Comparison of ENCODE assay signal across 2 cellular contexts in genomic region chr1:15212989-15213291, GRCh38.
TF ChIP-seq lines count a peak whose summit lies in the region.

No MANE protein-coding gene starts in this region.

TF ChIP-seq in SK-N-SH, 30 proteins besides CTCF, POLR2A, EP300 and RAD21:
- no peak for TF ChIP-seq RFX5 (IDR thresholded peaks at IDR 0.05; ENCODE audit: low read length)
- TF ChIP-seq JUND (IDR thresholded peaks at IDR 0.05) = no peak
- TF ChIP-seq FOXM1 (IDR thresholded peaks at IDR 0.05; ENCODE audit: low read depth) = no peak
- TF ChIP-seq GABPA (IDR thresholded peaks at IDR 0.05; ENCODE audit: low read depth) = no peak
- no peak for TF ChIP-seq SIN3A (IDR thresholded peaks at IDR 0.05; ENCODE audit: borderline replicate concordance, low read depth, low read length)
- TF ChIP-seq EZH2phosphoT487 (IDR thresholded peaks at IDR 0.05; ENCODE audit: borderline replicate concordance, low read depth) = no peak
- TF ChIP-seq TCF12 (IDR thresholded peaks at IDR 0.05) = no peak
- no peak for TF ChIP-seq USF2 (IDR thresholded peaks at IDR 0.05; ENCODE audit: borderline replicate concordance, low read depth, low read length)
- no peak for TF ChIP-seq PBX3 (IDR thresholded peaks at IDR 0.05)
- TF ChIP-seq RCOR1 (IDR thresholded peaks at IDR 0.05; ENCODE audit: low read length) = no peak
- TF ChIP-seq ELF1 (IDR thresholded peaks at IDR 0.05) = no peak
- TF ChIP-seq MEF2A (IDR thresholded peaks at IDR 0.05; ENCODE audit: borderline replicate concordance, low read depth) = no peak
- no peak for TF ChIP-seq TEAD4 (IDR thresholded peaks at IDR 0.05; ENCODE audit: borderline replicate concordance, insufficient read depth)
- TF ChIP-seq MAX (IDR thresholded peaks at IDR 0.05; ENCODE audit: low read depth) = no peak
- TF ChIP-seq FOXJ3 (CRISPR knock-in tag; IDR thresholded peaks at IDR 0.05) = no peak
TF ChIP-seq in SK-N-SH: peak in this region for 0.

TF ChIP-seq in H1, 55 proteins besides CTCF, POLR2A, EP300 and RAD21:
- TF ChIP-seq TAF1 (IDR thresholded peaks at IDR 0.05; ENCODE audit: low read depth, low read length) (no peak), USF2 (IDR thresholded peaks at IDR 0.05; ENCODE audit: low read length) (no peak), JUN (IDR thresholded peaks at IDR 0.05; ENCODE audit: low read depth, low read length) (no peak), CTBP2 (IDR thresholded peaks at IDR 0.05; ENCODE audit: borderline replicate concordance, insufficient read depth, insufficient read length, low read length) (no peak), KDM1A (IDR thresholded peaks at IDR 0.05; ENCODE audit: borderline replicate concordance, low read length) (no peak), ASH2L (IDR thresholded peaks at IDR 0.05; ENCODE audit: low read length) (no peak)
TF ChIP-seq in H1: peak in this region for 0.
